ENCODE assay signal across 1 cellular context in the genomic region with DNA sequence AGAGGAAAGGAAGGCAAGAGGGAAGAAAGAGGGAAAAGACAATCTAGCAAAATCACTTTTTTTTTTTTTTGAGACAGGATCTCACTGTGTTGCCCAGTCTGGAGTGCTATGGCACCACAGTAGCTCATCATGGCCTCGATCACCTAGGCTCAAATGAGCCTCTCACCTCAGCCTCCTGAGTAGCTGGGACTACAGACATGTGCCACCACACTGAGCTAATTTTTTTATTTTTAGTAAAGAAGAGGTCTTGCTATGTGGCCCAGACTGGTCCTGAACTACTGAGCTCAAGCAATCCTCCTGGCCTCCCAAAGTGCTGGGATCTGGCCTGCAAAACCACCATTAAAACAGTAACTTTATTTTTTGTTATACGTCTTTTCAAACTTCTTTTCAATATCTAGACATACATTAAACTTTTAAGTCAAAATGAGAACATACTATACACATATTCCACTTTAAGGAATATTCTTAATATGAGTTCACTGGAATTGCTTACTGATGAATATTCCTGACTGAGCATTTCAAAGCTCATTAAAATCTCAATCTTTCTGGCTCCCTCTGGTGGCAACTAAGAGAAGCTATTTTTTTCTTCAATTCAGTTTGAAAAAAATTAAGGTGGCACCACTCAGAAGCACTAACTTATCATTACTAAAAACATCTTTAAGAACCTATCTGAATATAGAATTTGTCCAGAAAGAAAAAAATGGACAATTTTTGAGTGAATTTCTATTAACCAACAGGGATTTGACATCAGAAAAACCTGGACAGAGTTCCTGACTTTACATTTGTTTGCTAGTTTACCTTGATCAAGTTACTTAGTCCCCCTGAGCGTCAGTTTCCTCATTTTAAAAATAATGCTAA.
TF ChIP-seq lines count a peak whose summit lies in the region.

No MANE protein-coding gene starts in this region.

TF ChIP-seq in K562, 482 proteins besides CTCF, POLR2A, EP300 and RAD21 (continued from another document):
- TF ChIP-seq, protein P1, sequence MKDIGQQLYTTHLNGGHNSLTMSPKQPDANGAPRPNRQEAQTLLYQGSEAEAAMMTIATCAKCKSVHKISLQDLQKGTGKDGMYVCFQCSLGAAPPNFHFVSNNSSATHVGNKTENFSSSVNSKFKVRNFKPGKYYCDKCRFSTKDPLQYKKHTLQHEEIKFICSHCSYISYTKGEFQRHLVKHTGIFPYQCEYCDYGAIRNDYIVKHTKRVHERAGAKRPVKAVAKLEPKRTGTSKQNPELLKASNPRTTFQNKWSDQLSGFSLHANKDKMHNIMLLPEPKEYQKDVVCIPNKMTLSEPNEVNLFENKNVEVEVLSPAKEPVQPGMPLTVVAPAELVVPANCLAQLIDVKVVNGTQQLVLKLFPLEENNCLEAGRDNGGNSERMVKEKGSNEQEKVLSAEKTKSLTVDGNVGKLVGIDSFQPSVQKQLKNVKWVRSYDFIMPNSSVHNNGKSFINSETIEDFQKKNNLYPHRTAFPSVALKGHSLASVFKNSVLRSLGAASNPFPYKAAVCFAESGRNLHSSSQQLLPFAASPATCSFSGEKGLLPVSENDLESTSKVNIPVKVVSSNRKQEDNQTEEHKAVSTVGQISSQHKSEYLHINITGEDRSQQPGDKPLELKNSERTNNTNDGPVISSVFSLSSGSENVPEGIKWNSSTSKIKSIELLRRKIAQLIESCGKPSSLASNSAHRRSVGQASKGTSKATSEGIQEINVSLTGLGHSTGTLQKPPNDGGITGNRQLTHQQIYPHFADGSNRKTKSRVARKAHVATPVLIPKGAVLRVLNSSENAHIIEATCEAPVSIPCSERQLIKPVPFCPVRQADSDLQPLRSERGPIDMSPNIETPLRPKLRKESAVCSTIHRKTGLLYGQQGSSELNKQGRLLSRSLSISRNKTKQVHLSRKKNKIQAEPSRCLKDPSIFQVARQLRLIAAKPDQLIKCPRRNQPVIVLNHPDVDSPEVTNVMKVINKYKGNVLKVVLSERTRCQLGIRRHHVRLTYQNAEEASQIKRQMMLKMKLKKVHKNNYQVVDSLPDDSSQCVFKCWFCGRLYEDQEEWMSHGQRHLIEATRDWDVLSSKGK (CRISPR knock-in tag; IDR thresholded peaks at IDR 0.05) = no peak
- peak; percentile 62; the same call in 1 of the 2 replicates for TF ChIP-seq ZNF121 (CRISPR knock-in tag; conservative IDR thresholded peaks at IDR 0.05)
- no peak for TF ChIP-seq RBBP5 (IDR thresholded peaks at IDR 0.05; ENCODE audit: borderline replicate concordance, insufficient read depth, low read length, poor library complexity, severe bottlenecking)
- TF ChIP-seq ZFP1 (CRISPR knock-in tag; IDR thresholded peaks at IDR 0.05) = no peak
- no peak for TF ChIP-seq ZSCAN32 (CRISPR knock-in tag; IDR thresholded peaks at IDR 0.05)
- peak; percentile 60; the same call in 1 of the 2 replicates for TF ChIP-seq ZNF384 (IDR thresholded peaks at IDR 0.05; ENCODE audit: low read depth, low read length)
- no peak for TF ChIP-seq ZBED1 (IDR thresholded peaks at IDR 0.05)
- no peak for TF ChIP-seq SAFB2 (IDR thresholded peaks at IDR 0.05; ENCODE audit: borderline replicate concordance, low read depth, low read length, severe bottlenecking)
- TF ChIP-seq SMC3 (conservative IDR thresholded peaks at IDR 0.05; ENCODE audit: insufficient read depth, low read depth, low read length) = peak; percentile 46; the same call in 1 of the 2 replicates
- TF ChIP-seq MBD2 (IDR thresholded peaks at IDR 0.05; ENCODE audit: borderline replicate concordance, low read depth) = no peak
- TF ChIP-seq CXXC5 (CRISPR knock-in tag; IDR thresholded peaks at IDR 0.05) = no peak
- TF ChIP-seq C11orf30 (IDR thresholded peaks at IDR 0.05; ENCODE audit: low read depth) = peak; percentile 38
- TF ChIP-seq CC2D1A (IDR thresholded peaks at IDR 0.05) = no peak
- TF ChIP-seq L3MBTL2 (IDR thresholded peaks at IDR 0.05) = no peak
